Comparison of ENCODE assay signal across 23 cellular contexts in genomic region chr1:26259005-26259404, GRCh38. TPM values are rescaled to one million over a fixed set of nuclear protein-coding genes. Genes with fewer than 3 reads are reported as not detected.
"Had no signal": no experiment of that assay in that cellular context is flagged by ENCODE, and none has a peak within 500 bp of the region (broad histone marks: within the 10 kb centered on the region; RNA-seq: fewer than 3 reads in every experiment).

No MANE protein-coding gene starts in this region.

- DNase-seq: activated CD4-positive, alpha-beta T cell treated with anti-CD3 and anti-CD28 coated beads, Interleukin-2, amount 10 ng/mL, durations not matched to agents 7 days and 5 days; activated CD8-positive, alpha-beta memory T cell treated with anti-CD3 and anti-CD28 coated beads, Interleukin-2, amount 10 ng/mL, durations not matched to agents 7 days and 5 days; activated CD8-positive, alpha-beta T cell treated with anti-CD3 and anti-CD28 coated beads for 36 hours; activated gamma-delta T cell; activated naive CD4-positive, alpha-beta T cell treated with anti-CD3 and anti-CD28 coated beads, Interleukin-2, amount 50 U/mL, for 16 hours; activated T-cell treated with anti-CD3 and anti-CD28 coated beads for 4 hours; aorta; dermis blood vessel endothelial cell; effector CD8-positive, alpha-beta T cell; foreskin keratinocyte; hypothalamus; occipital lobe; stimulated activated CD4-positive, alpha-beta T cell treated with anti-CD3 and anti-CD28 coated beads, Interleukin-2, amount 100 ng/mL, for 48 hours; stimulated activated CD8-positive, alpha-beta memory T cell treated with anti-CD3 and anti-CD28 coated beads, Interleukin-4, amount 100 ng/mL, for 48 hours; stimulated activated naive CD4-positive, alpha-beta T cell treated with Interleukin-2 at 50 U/mL for 16 hours; SW 1271; T-helper 17 cell had no signal

- H3K4me3 ChIP-seq: smooth muscle cell, thoracic aorta, upper lobe of left lung had no signal

- H3K9me3 ChIP-seq: thoracic aorta, upper lobe of left lung had no signal

- H3K4me1 ChIP-seq: foreskin keratinocyte, upper lobe of left lung had no signal

- H3K27ac ChIP-seq: foreskin keratinocyte, thoracic aorta had no signal

- H3K27me3 ChIP-seq: foreskin keratinocyte, upper lobe of left lung had no signal

- ATAC-seq: activated CD8-positive, alpha-beta memory T cell treated with anti-CD3 and anti-CD28 coated beads, Interleukin-2, amount 10 ng/mL, durations not matched to agents 7 days and 5 days; activated CD8-positive, alpha-beta T cell treated with anti-CD3 and anti-CD28 coated beads for 36 hours; foreskin keratinocyte; sciatic nerve; T-helper 17 cell had no signal

- H3K36me3 ChIP-seq: thoracic aorta had no signal

RNA-seq across cellular contexts. Expression of gene CD52, which starts 58.8 kb away (rescaled TPM):
- total RNA-seq: dermis blood vessel endothelial cell, myocyte, smooth muscle cell had no signal
- polyA plus RNA-seq: neural cell had no signal
